Comparison of ENCODE assay signal across 1 cellular context in the genomic region with DNA sequence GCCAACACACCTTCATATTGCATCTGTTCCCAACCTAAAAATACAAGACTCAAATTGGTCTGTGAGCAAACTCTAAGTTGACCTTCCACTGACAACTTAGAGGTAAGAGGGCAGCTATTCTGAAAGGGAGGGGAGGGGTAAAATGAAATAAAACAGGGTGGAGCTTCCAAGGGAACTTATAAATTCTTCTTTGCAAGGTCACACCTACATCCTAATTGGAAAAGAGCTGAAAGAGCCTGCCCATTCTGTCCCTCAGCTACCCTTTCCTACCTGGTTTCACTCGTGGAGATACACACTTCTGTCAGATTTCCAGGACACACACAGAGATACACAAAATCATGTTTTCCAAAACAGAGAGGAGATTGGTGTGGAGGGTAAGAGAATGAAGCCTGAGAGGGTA.
TF ChIP-seq lines count a peak whose summit lies in the region.

No MANE protein-coding gene starts in this region.

TF ChIP-seq in SK-N-SH, 30 proteins besides CTCF, POLR2A, EP300 and RAD21 (continued from another document):
- TF ChIP-seq PBX3 (IDR thresholded peaks at IDR 0.05) (no peak), FOXM1 (IDR thresholded peaks at IDR 0.05; ENCODE audit: low read depth) (no peak), TEAD4 (IDR thresholded peaks at IDR 0.05; ENCODE audit: borderline replicate concordance, insufficient read depth) (no peak)
